In genomic region chr2:101133492-101134101, GRCh38 we compare ENCODE assay signal across 1 cellular context.
TF ChIP-seq lines count a peak whose summit lies in the region.

No MANE protein-coding gene starts in this region.

TF ChIP-seq in WTC11, 78 proteins besides CTCF, POLR2A, EP300 and RAD21 (continued from another document):
- no peak for TF ChIP-seq IRF1 (CRISPR knock-in tag; IDR thresholded peaks at IDR 0.05)
- TF ChIP-seq ETV6 (CRISPR knock-in tag; IDR thresholded peaks at IDR 0.05): no peak
- TF ChIP-seq ZNF532 (CRISPR knock-in tag; IDR thresholded peaks at IDR 0.05; ENCODE audit: borderline replicate concordance): no peak
- TF ChIP-seq E2F4 (CRISPR knock-in tag; IDR thresholded peaks at IDR 0.05; ENCODE audit: borderline replicate concordance, low read depth): no peak
- TF ChIP-seq PREB (CRISPR knock-in tag; IDR thresholded peaks at IDR 0.05; ENCODE audit: borderline replicate concordance): no peak
- TF ChIP-seq ELF4 (CRISPR knock-in tag; IDR thresholded peaks at IDR 0.05; ENCODE audit: low read depth): no peak
- TF ChIP-seq RORB (CRISPR knock-in tag; IDR thresholded peaks at IDR 0.05): no peak
- TF ChIP-seq ATF3 (CRISPR knock-in tag; conservative IDR thresholded peaks at IDR 0.05): no peak
